In genomic region chr7:131726680-131727079, GRCh38 we compare ENCODE assay signal across 22 cellular contexts.
"Had no signal": no experiment of that assay in that cellular context is flagged by ENCODE, and none has a peak within 500 bp of the region (broad histone marks: within the 10 kb centered on the region; RNA-seq: fewer than 3 reads in every experiment).

No MANE protein-coding gene starts in this region.

- H3K27me3 ChIP-seq: colonic mucosa, gastrocnemius medialis had no signal

- H3K27ac ChIP-seq: colonic mucosa, epithelial cell of prostate, gastrocnemius medialis, left lung, lower lobe of right lung had no signal

- H3K9me3 ChIP-seq: colonic mucosa, gastrocnemius medialis, left lung, lower lobe of right lung, mucosa of descending colon had no signal

- DNase-seq: cerebellar nuclear complex; colonic mucosa; dermis blood vessel endothelial cell; dorsolateral prefrontal cortex; effector CD4-positive, alpha-beta T cell; effector memory CD8-positive, alpha-beta T cell; endodermal cell; erythroblast; foreskin fibroblast; foreskin melanocyte; gastrocnemius medialis; glutamatergic neuron; head of caudate nucleus; hippocampal formation; left cardiac atrium; left lung; left ventricle myocardium superior; lower lobe of right lung; mesenchymal stem cell; mucosa of descending colon had no signal

- ATAC-seq: effector memory CD8-positive, alpha-beta T cell; esophagus mucosa; gastrocnemius medialis; left cardiac atrium; left lung; left ventricle myocardium superior; lower lobe of right lung; mucosa of descending colon had no signal

- H3K4me3 ChIP-seq: colonic mucosa, dorsolateral prefrontal cortex, gastrocnemius medialis, left lung, lower lobe of right lung, mucosa of descending colon had no signal

- H3K4me1 ChIP-seq: colonic mucosa, gastrocnemius medialis, left lung, lower lobe of right lung had no signal

- H3K36me3 ChIP-seq: colonic mucosa, gastrocnemius medialis, left lung, lower lobe of right lung had no signal
